Comparison of ENCODE assay signal across 20 cellular contexts in the genomic region with DNA sequence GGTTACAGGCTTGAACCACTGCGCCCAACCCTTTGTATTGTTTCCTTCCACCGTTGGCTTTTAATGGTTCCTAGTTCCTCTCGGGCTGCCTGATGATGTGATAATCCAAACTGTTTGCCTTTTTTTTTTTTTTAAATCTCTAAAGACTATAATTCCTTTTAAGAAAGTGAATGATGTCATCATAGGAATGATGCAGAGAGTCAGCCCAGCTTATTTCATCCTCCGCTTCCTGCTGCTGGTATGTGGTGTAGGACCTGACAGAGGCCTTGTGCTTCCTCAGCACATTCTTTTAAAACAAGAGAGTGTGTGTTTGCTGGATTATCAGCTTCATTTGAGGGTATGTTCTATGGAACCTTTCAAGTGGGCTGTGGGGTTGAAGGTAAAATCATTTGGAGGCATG.
A peak's percentile ranks its signal among the peaks of the same experiment; 100 is the strongest.
DNase-seq lines count a peak whose midpoint lies in the region; ATAC-seq, FAIRE-seq and TF ChIP-seq lines count a peak whose summit lies in the region.
"Had no signal": no experiment of that assay in that cellular context is flagged by ENCODE, and none has a peak within 500 bp of the region (broad histone marks: within the 10 kb centered on the region; RNA-seq: fewer than 3 reads in every experiment).

No MANE protein-coding gene starts in this region.

- no peak for TF ChIP-seq RAD21 in K562 (CRISPR knock-in tag; conservative IDR thresholded peaks at IDR 0.05 in 1 of 2, IDR thresholded peaks at IDR 0.05 in 1 of 2)

- CTCF ChIA-PET in K562 (lab: Yijun Ruan, JAX; ENCODE audit: low intra/inter-chr PET ratio) = no interaction called here

- H3K4me1 ChIP-seq in K562 (replicated peaks in 1 of 2; ENCODE audit: control insufficient read depth in 2 of 2, insufficient read depth in 2 of 2, low read length in 2 of 2) (no peaks in the 10 kb centered on the region), kidney (ENCODE audit: control insufficient read depth in 1 of 2, insufficient read depth in 1 of 2, low read depth in 1 of 2, low read length in 2 of 2) (no peaks in the 10 kb centered on the region)

- in situ Hi-C loops in K562 (cut with MboI) = no loop called here

- H3K27me3 ChIP-seq in K562 (ENCODE audit: control insufficient read depth in 2 of 2, insufficient read depth in 2 of 2, low read length in 2 of 2) = no peaks in the 10 kb centered on the region
- H3K27me3 ChIP-seq: MG63 had no signal

- H3K27ac ChIP-seq in K562 (ENCODE audit: extremely low read depth, low read depth, low read length) = no peak overlapping the region
- H3K27ac ChIP-seq in kidney (ENCODE audit: low read depth in 2 of 2, low read length in 2 of 2) = no peak overlapping the region
- H3K27ac ChIP-seq: C4-2B, KMS-11, PC-9 had no signal

- no peak for TF ChIP-seq EP300 in K562 (IDR thresholded peaks at IDR 0.05; ENCODE audit: low read length)

- no peaks in the 10 kb centered on the region for H3K9me1 ChIP-seq in K562 (ENCODE audit: control insufficient read depth, insufficient read depth, low read length)

- peaks cover 8% of the 10 kb centered on the region for H3K4me1 Mint-ChIP-seq in neural crest cell

- no peak overlapping the region for H3K4me2 ChIP-seq in K562 (ENCODE audit: insufficient read depth, low read length)
- H3K4me2 ChIP-seq: KMS-11, PC-9 had no signal

- peaks cover 7% of the 10 kb centered on the region for H3K9me3 Mint-ChIP-seq in neural crest cell

- no peaks in the 10 kb centered on the region for H3K79me2 ChIP-seq in K562 (ENCODE audit: control insufficient read depth, insufficient read depth, low read length)

- BruUV-seq in K562 (replicated peaks; lab: Mats Ljungman, UMichigan) = no TSS peak

- no peak overlapping the region for H3K9ac ChIP-seq in K562 (ENCODE audit: insufficient read depth in 1 of 2, low read depth in 2 of 2, low read length in 2 of 2)
- no peak overlapping the region for H3K9ac ChIP-seq in kidney (ENCODE audit: low read length in 2 of 2)
- H3K9ac ChIP-seq: KMS-11 had no signal

- POLR2A ChIA-PET in K562 (lab: Yijun Ruan, JAX) = no interaction called here

- no peaks in the 10 kb centered on the region for H4K20me1 ChIP-seq in K562 (replicated peaks; ENCODE audit: control insufficient read depth, insufficient read depth, low read length)

- WGBS in K562 (ENCODE audit: insufficient coverage, low coverage, missing lambda C conversion rate) = 0% methylated on average over 4 of the region's 4 CpGs

- no peak for ATAC-seq in K562
- ATAC-seq: GM12878 had no signal

- peak overlapping the region; percentile 2 for H3K27ac Mint-ChIP-seq in neural crest cell (ENCODE audit: unreplicated experiment)

- no peak for TF ChIP-seq POLR2A in K562 (conservative IDR thresholded peaks at IDR 0.05)

- intact Hi-C loops in K562 (cut with micrococcal nuclease) = no loop called here
- intact Hi-C loops in kidney (cut with DNase I) = no loop called here

- H3K9me3 ChIP-seq in K562 (replicated peaks; ENCODE audit: control insufficient read depth, insufficient read depth, low read depth, low read length) = no peaks in the 10 kb centered on the region
- H3K9me3 ChIP-seq in kidney (ENCODE audit: control insufficient read depth in 1 of 2, low read length in 2 of 2) = no peaks in the 10 kb centered on the region

- peak; percentile 24 for DNase-seq in H4 (ENCODE audit: low spot score)
- DNase-seq in K562 (ENCODE audit: extremely low read depth in 1 of 4, low spot score in 3 of 4) = no peak
- peak; percentile 54 for DNase-seq in foreskin melanocyte
- no peak for DNase-seq in neural crest cell (ENCODE audit: low read depth, low spot score)
- DNase-seq in NCI-H1417 (lab: John Stamatoyannopoulos, UW) = no peak
- DNase-seq in cortex of kidney (lab: John Stamatoyannopoulos, UW) = no peak
- no peak for DNase-seq in iPS-NIHi11 (ENCODE audit: low spot score)
- no peak for DNase-seq in kidney
- DNase-seq: DMS53, HCEC 1CT, MG63, NCI-H1930, NCI-H2171, NCI-H774, PC-9 had no signal

- TF ChIP-seq CTCF in K562 (IDR thresholded peaks at IDR 0.05 in 2 of 3, conservative IDR thresholded peaks at IDR 0.05 in 1 of 3; ENCODE audit: insufficient read depth in 2 of 3, low read depth in 1 of 3, low read length in 3 of 3) (no peak), neural crest cell (conservative IDR thresholded peaks at IDR 0.05) (no peak), kidney (IDR thresholded peaks at IDR 0.05; ENCODE audit: borderline replicate concordance, extremely low read depth, insufficient read depth) (no peak)

- FAIRE-seq in K562 (lab: Jason Lieb, UNC) (no peak), kidney (lab: Jason Lieb, UNC) (no peak)
- FAIRE-seq: A204.1, GM12878, GM18507 had no signal

- peaks cover 4% of the 10 kb centered on the region for H3K36me3 Mint-ChIP-seq in neural crest cell (ENCODE audit: low read depth)

- no peak overlapping the region for H3K4me3 Mint-ChIP-seq in neural crest cell

- H3K4me3 ChIP-seq in K562 (no peak overlapping the region), kidney (ENCODE audit: low read length in 2 of 2) (no peak overlapping the region)
- H3K4me3 ChIP-seq: GM12878, MG63, PC-9 had no signal

- no peaks in the 10 kb centered on the region for H3K27me3 Mint-ChIP-seq in neural crest cell (ENCODE audit: low read depth)

- H3K36me3 ChIP-seq in K562 (ENCODE audit: control insufficient read depth, insufficient read depth, low read length) (no peaks in the 10 kb centered on the region), kidney (ENCODE audit: control insufficient read depth in 1 of 2, insufficient read depth in 2 of 2, low read length in 2 of 2) (no peaks in the 10 kb centered on the region)
- H3K36me3 ChIP-seq: MG63 had no signal

- no peak overlapping the region for H2AFZ ChIP-seq in K562 (ENCODE audit: low read depth, low read length)
- H2AFZ ChIP-seq: PC-9 had no signal

TF ChIP-seq in K562, 482 proteins besides CTCF, POLR2A, EP300 and RAD21:
- TF ChIP-seq CC2D1A (IDR thresholded peaks at IDR 0.05) (no peak), RUNX1 (IDR thresholded peaks at IDR 0.05; ENCODE audit: low read depth) (no peak), SMAD2 (IDR thresholded peaks at IDR 0.05; ENCODE audit: low read depth, low read length) (no peak), GABPA (tag; conservative IDR thresholded peaks at IDR 0.05; ENCODE audit: low read depth) (no peak), MAFK (IDR thresholded peaks at IDR 0.05; ENCODE audit: low read length) (no peak), CEBPG (CRISPR knock-in tag; IDR thresholded peaks at IDR 0.05) (no peak), CEBPG (tag; conservative IDR thresholded peaks at IDR 0.05 in 1 of 2, IDR thresholded peaks at IDR 0.05 in 1 of 2) (0 out of 4 replicates have a peak, but pooled peaks of 1 of the 2 experiments have one; percentile 24), MTA2 (IDR thresholded peaks at IDR 0.05; ENCODE audit: low read depth) (no peak), TEAD4 (IDR thresholded peaks at IDR 0.05; ENCODE audit: low read length) (no peak), TEAD4 (CRISPR knock-in tag; IDR thresholded peaks at IDR 0.05; ENCODE audit: borderline replicate concordance) (no peak), ELF4 (CRISPR knock-in tag; IDR thresholded peaks at IDR 0.05) (no peak), MED1 (CRISPR knock-in tag; IDR thresholded peaks at IDR 0.05; ENCODE audit: borderline replicate concordance) (no peak)
- TF ChIP-seq, protein P1, sequence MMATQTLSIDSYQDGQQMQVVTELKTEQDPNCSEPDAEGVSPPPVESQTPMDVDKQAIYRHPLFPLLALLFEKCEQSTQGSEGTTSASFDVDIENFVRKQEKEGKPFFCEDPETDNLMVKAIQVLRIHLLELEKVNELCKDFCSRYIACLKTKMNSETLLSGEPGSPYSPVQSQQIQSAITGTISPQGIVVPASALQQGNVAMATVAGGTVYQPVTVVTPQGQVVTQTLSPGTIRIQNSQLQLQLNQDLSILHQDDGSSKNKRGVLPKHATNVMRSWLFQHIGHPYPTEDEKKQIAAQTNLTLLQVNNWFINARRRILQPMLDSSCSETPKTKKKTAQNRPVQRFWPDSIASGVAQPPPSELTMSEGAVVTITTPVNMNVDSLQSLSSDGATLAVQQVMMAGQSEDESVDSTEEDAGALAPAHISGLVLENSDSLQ (IDR thresholded peaks at IDR 0.05) = no peak
- TF ChIP-seq, protein P2, sequence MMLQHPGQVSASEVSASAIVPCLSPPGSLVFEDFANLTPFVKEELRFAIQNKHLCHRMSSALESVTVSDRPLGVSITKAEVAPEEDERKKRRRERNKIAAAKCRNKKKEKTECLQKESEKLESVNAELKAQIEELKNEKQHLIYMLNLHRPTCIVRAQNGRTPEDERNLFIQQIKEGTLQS (IDR thresholded peaks at IDR 0.05) = peak; percentile 51
- TF ChIP-seq, protein P2 (CRISPR knock-in tag; conservative IDR thresholded peaks at IDR 0.05) = no peak
TF ChIP-seq in K562: peak in this region for 2.

Comparison
In these comparisons a context has a peak if more than half of its experiments do, and no peak if none do; other contexts are left out.
1. DNase-seq: peak in H4 (single experiment) and foreskin melanocyte (single experiment); none in K562 (0 of 4), neural crest cell (single experiment), NCI-H1417 (0 of 3), cortex of kidney (single experiment), iPS-NIHi11 (single experiment) and kidney (single experiment).